Comparison of ENCODE assay signal across 8 cellular contexts in the genomic region with DNA sequence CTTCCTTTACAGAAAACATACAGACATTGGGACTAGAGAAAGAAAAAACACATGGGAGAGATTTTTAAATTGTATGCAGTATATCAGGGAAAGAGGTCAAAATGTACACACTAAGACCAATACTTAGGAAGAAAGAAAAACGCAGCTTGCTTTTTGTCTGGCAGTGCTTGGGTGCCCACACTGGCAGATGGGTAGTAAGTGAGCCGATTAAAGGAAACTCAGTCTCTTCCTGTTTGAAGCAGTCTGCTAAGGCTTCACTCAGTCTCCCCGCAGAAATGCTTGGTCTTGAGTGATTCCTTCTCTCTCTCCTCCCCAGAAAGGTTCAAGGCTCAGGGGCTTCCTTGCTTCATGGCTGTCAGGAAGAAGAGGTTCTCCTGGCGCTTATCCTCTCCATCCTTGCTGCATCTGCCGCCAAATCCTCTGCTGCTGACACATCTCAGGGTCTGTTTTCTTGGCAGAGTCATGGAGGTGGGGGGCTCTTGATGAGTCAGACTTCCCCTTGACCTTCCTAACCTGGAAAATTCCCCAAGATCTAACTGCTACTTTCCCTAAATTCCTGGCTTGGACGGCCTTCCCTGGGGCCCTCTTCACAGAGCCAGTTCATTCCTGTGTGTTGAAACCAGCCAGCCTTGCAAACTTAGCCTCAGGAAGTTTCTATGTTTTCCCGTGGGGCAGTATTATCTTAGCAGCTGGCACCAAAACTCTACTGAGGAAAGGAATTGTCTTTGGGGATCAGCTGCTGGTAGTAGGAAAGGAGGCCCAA. TPM values are rescaled to one million over a fixed set of nuclear protein-coding genes. Genes with fewer than 3 reads are reported as not detected.
DNase-seq lines count a peak whose midpoint lies in the region; ATAC-seq and TF ChIP-seq lines count a peak whose summit lies in the region.

No MANE protein-coding gene starts in this region.

- peak; percentile 66 to 71 for DNase-seq in NCI-H524 (lab: John Stamatoyannopoulos, UW)
- DNase-seq in choroid plexus epithelial cell (ENCODE audit: low read depth) = peak; percentile 39
- DNase-seq in sigmoid colon = peak; percentile 59
- no peak for DNase-seq in globus pallidus (ENCODE audit: low spot score)
- DNase-seq in stimulated activated CD4-positive, alpha-beta T cell treated with anti-CD3 and anti-CD28 coated beads, Interleukin-12 subunit alpha, Interleukin-12 subunit beta, amount 100 ng/mL, for 4 hours = no peak
- no peak for DNase-seq in esophagus muscularis mucosa (ENCODE audit: extremely low spot score)
- no peak for DNase-seq in NCI-H1436 (lab: John Stamatoyannopoulos, UW)

- H3K27ac ChIP-seq in sigmoid colon (no peak overlapping the region), esophagus muscularis mucosa (replicated peaks in 1 of 4) (peak overlapping the region in 1 of 4 donors; percentile 19)

- H3K27me3 ChIP-seq in sigmoid colon (no peaks in the 10 kb centered on the region), esophagus muscularis mucosa (no peaks in the 10 kb centered on the region)

- H3K9me3 ChIP-seq in sigmoid colon = no peaks in the 10 kb centered on the region
- no peaks in the 10 kb centered on the region for H3K9me3 ChIP-seq in esophagus muscularis mucosa

- H3K4me3 ChIP-seq in choroid plexus epithelial cell (ENCODE audit: low read depth, low read length) = no peak overlapping the region
- H3K4me3 ChIP-seq in sigmoid colon = no peak overlapping the region
- no peak overlapping the region for H3K4me3 ChIP-seq in esophagus muscularis mucosa

- TF ChIP-seq POLR2A in sigmoid colon (IDR thresholded peaks at IDR 0.05) (no peak), esophagus muscularis mucosa (IDR thresholded peaks at IDR 0.05; ENCODE audit: low read depth) (no peak)

- TF ChIP-seq EP300 in sigmoid colon (IDR thresholded peaks at IDR 0.05) (no peak), esophagus muscularis mucosa (IDR thresholded peaks at IDR 0.05) (no peak)

- intact Hi-C loops in sigmoid colon (cut with DNase I) (no loop called here), esophagus muscularis mucosa (cut with DNase I) (no loop called here)

- 48 to 82% methylated on average over 7 of the region's 7 CpGs for WGBS in sigmoid colon, 2 donors
- WGBS in esophagus muscularis mucosa = 69% methylated on average over 7 of the region's 7 CpGs

- peaks cover 0 to 15% (median 9%) of the 10 kb centered on the region in 4 donors for H3K4me1 ChIP-seq in sigmoid colon
- peaks cover 11 to 23% (median 22%) of the 10 kb centered on the region in 4 donors for H3K4me1 ChIP-seq in esophagus muscularis mucosa

- no peak for TF ChIP-seq CTCF in choroid plexus epithelial cell (conservative IDR thresholded peaks at IDR 0.05; ENCODE audit: low read depth, low read length)
- TF ChIP-seq CTCF in sigmoid colon (IDR thresholded peaks at IDR 0.05) = no peak
- no peak for TF ChIP-seq CTCF in esophagus muscularis mucosa (IDR thresholded peaks at IDR 0.05)

- H3K36me3 ChIP-seq in sigmoid colon (no peaks in the 10 kb centered on the region), esophagus muscularis mucosa (no peaks in the 10 kb centered on the region)

- ATAC-seq in GM19324 (IDR thresholded peaks at IDR 0.05; ENCODE audit: low FRiP score, unreplicated experiment) = peak; percentile 36

RNA-seq across cellular contexts. Expression of a gene that starts 10.5 kb away (rescaled TPM):
- total RNA-seq in sigmoid colon = 1,000 to 10,000 TPM; 1,887 to 2,459 (median 2,033) TPM
- 1,000 to 10,000 TPM; 3,723 to 4,314 (median 4,173) TPM for polyA plus RNA-seq in sigmoid colon
- 1,000 to 10,000 TPM; 1,300 to 2,755 (median 1,711) TPM for total RNA-seq in esophagus muscularis mucosa

RNA-seq across cellular contexts. Expression of a gene that starts 14.1 kb away (rescaled TPM):
- total RNA-seq in sigmoid colon (1 to 10 TPM in 1 of 4 donors, under 1 TPM in 3; 0.16 to 3.6 (median 0.65) TPM), esophagus muscularis mucosa (1 to 10 TPM; 1.2 to 3.0 (median 2.1) TPM)
- polyA plus RNA-seq in sigmoid colon = 10 to 100 TPM; 16.8 to 46.4 (median 25.4) TPM

Comparison
In these comparisons a context has a peak if more than half of its experiments do, and no peak if none do; other contexts are left out.
1. DNase-seq: peak in NCI-H524 (2 of 2), choroid plexus epithelial cell (single experiment) and sigmoid colon (single experiment); none in globus pallidus (single experiment), stimulated activated CD4-positive, alpha-beta T cell treated with anti-CD3 and anti-CD28 coated beads, Interleukin-12 subunit alpha, Interleukin-12 subunit beta, amount 100 ng/mL, for 4 hours (single experiment), esophagus muscularis mucosa (single experiment) and NCI-H1436 (single experiment).